Comparison of ENCODE assay signal across 9 cellular contexts in the genomic region with DNA sequence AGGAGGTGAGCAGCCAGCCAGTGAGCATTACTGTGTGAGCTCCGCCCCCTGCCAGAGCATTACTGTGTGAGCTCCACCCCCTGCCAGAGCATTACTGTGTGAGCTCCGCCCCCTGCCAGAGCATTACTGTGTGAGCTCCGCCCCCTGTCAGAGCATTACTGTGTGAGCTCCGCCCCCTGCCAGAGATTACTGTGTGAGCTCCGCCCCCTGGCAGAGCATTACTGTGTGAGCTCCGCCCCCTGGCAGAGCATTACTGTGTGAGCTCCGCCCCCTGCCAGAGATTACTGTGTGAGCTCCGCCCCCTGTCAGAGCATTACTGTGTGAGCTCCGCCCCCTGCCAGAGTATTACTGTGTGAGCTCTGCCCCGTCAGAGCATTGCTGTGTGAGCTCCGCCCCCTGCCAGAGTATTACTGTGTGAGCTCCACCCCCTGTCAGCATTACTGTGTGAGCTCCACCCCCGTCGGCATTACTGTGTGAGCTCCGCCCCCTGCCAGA. TPM values are rescaled to one million over a fixed set of nuclear protein-coding genes. Genes with fewer than 3 reads are reported as not detected.
DNase-seq lines count a peak whose midpoint lies in the region; ATAC-seq and TF ChIP-seq lines count a peak whose summit lies in the region.
"Not testable (repeated sequence)": the region's sequence is repeated elsewhere in the genome, so short reads cannot be mapped to it uniquely, and the experiment has no call there.
"Had no signal": no experiment of that assay in that cellular context is flagged by ENCODE, and none has a peak within 500 bp of the region (broad histone marks: within the 10 kb centered on the region; RNA-seq: fewer than 3 reads in every experiment).

No MANE protein-coding gene starts in this region.

- CTCF ChIA-PET in WTC11 (lab: Charles Lee) = interaction anchor here (1.2 to 1.4 kb wide), 3 partner anchors 61 to 207 kb away, joined by 3 to 5 read pairs (median 4); no protein-coding TSS in a partner anchor
- CTCF ChIA-PET in activated CD4-positive, alpha-beta memory T cell treated with anti-CD3 and anti-CD28 coated beads for 36 hours (lab: Charles Lee) = interaction anchor here (0.7 kb wide), 1 partner anchor 58 kb away, joined by 3 read pairs; no protein-coding TSS in a partner anchor

- intact Hi-C loops in activated CD4-positive, alpha-beta memory T cell treated with anti-CD3 and anti-CD28 coated beads for 36 hours (cut with micrococcal nuclease); natural killer cell (cut with micrococcal nuclease): not testable (repeated sequence)
- intact Hi-C loops in activated T-helper 1 cell treated with anti-CD3 and anti-CD28 coated beads, Interleukin-12 subunit alpha, Interleukin-12 subunit beta, Interleukin-2, Interleukin-4 antibody, amounts not matched to agents 30 ng/mL and 10 ng/mL and 1 ng/mL, durations not matched to agents 14 hours and 24 hours and 36 hours (cut with micrococcal nuclease) = loop anchor here (10.0 kb wide), 1 partner anchor 518 kb away; no protein-coding TSS in a partner anchor

- H3K27ac Mint-ChIP-seq in WTC11; activated CD4-positive, alpha-beta memory T cell treated with anti-CD3 and anti-CD28 coated beads for 36 hours; stimulated activated naive CD8-positive, alpha-beta T cell treated with anti-CD3 and anti-CD28 coated beads, Interleukin-15, amount 100 ng/mL, for 72 hours: not testable (repeated sequence)
- peak overlapping the region; percentile 45 for H3K27ac Mint-ChIP-seq in activated T-helper 1 cell treated with anti-CD3 and anti-CD28 coated beads, Interleukin-12 subunit alpha, Interleukin-12 subunit beta, Interleukin-2, Interleukin-4 antibody, amounts not matched to agents 30 ng/mL and 10 ng/mL and 1 ng/mL, durations not matched to agents 14 hours and 24 hours and 36 hours
- H3K27ac Mint-ChIP-seq in activated naive CD4-positive, alpha-beta T cell treated with anti-CD3 and anti-CD28 coated beads, Interleukin-2, amount 50 U/mL, for 72 hours = peak overlapping the region; percentile 40 to 72
- peak overlapping the region; percentile 41 to 72 for H3K27ac Mint-ChIP-seq in natural killer cell

- H3K4me3 Mint-ChIP-seq in WTC11; activated CD4-positive, alpha-beta memory T cell treated with anti-CD3 and anti-CD28 coated beads for 36 hours; activated T-helper 1 cell treated with anti-CD3 and anti-CD28 coated beads, Interleukin-12 subunit alpha, Interleukin-12 subunit beta, Interleukin-2, Interleukin-4 antibody, amounts not matched to agents 30 ng/mL and 10 ng/mL and 1 ng/mL, durations not matched to agents 14 hours and 24 hours and 36 hours; natural killer cell; stimulated activated naive CD8-positive, alpha-beta T cell treated with anti-CD3 and anti-CD28 coated beads, Interleukin-15, amount 100 ng/mL, for 72 hours: not testable (repeated sequence)

- H3K9me3 Mint-ChIP-seq in WTC11 = peaks cover 13% of the 10 kb centered on the region
- not testable (repeated sequence) for H3K9me3 Mint-ChIP-seq in activated CD4-positive, alpha-beta memory T cell treated with anti-CD3 and anti-CD28 coated beads for 36 hours; activated T-helper 1 cell treated with anti-CD3 and anti-CD28 coated beads, Interleukin-12 subunit alpha, Interleukin-12 subunit beta, Interleukin-2, Interleukin-4 antibody, amounts not matched to agents 30 ng/mL and 10 ng/mL and 1 ng/mL, durations not matched to agents 14 hours and 24 hours and 36 hours; activated naive CD4-positive, alpha-beta T cell treated with anti-CD3 and anti-CD28 coated beads, Interleukin-2, amount 50 U/mL, for 72 hours; natural killer cell; stimulated activated naive CD8-positive, alpha-beta T cell treated with anti-CD3 and anti-CD28 coated beads, Interleukin-15, amount 100 ng/mL, for 72 hours

- POLR2A ChIA-PET in WTC11 (lab: Charles Lee); activated CD4-positive, alpha-beta memory T cell treated with anti-CD3 and anti-CD28 coated beads for 36 hours (lab: Charles Lee): not testable (repeated sequence)

- not testable (repeated sequence) for H3K27me3 Mint-ChIP-seq in WTC11 (ENCODE audit: low read depth); activated CD4-positive, alpha-beta memory T cell treated with anti-CD3 and anti-CD28 coated beads for 36 hours; activated T-helper 1 cell treated with anti-CD3 and anti-CD28 coated beads, Interleukin-12 subunit alpha, Interleukin-12 subunit beta, Interleukin-2, Interleukin-4 antibody, amounts not matched to agents 30 ng/mL and 10 ng/mL and 1 ng/mL, durations not matched to agents 14 hours and 24 hours and 36 hours (ENCODE audit: insufficient read depth); natural killer cell (ENCODE audit: low read depth in 2 of 2); stimulated activated naive CD8-positive, alpha-beta T cell treated with anti-CD3 and anti-CD28 coated beads, Interleukin-15, amount 100 ng/mL, for 72 hours

- H3K36me3 Mint-ChIP-seq in WTC11 (peaks cover 56% of the 10 kb centered on the region), natural killer cell (peaks cover 38% of the 10 kb centered on the region)
- H3K36me3 Mint-ChIP-seq in activated CD4-positive, alpha-beta memory T cell treated with anti-CD3 and anti-CD28 coated beads for 36 hours = peaks cover 25% of the 10 kb centered on the region
- H3K36me3 Mint-ChIP-seq in activated T-helper 1 cell treated with anti-CD3 and anti-CD28 coated beads, Interleukin-12 subunit alpha, Interleukin-12 subunit beta, Interleukin-2, Interleukin-4 antibody, amounts not matched to agents 30 ng/mL and 10 ng/mL and 1 ng/mL, durations not matched to agents 14 hours and 24 hours and 36 hours (ENCODE audit: low read depth) = peaks cover 56% of the 10 kb centered on the region
- peaks cover 32 to 46% of the 10 kb centered on the region in 2 donors for H3K36me3 Mint-ChIP-seq in activated naive CD4-positive, alpha-beta T cell treated with anti-CD3 and anti-CD28 coated beads, Interleukin-2, amount 50 U/mL, for 72 hours

- not testable (repeated sequence) for TF ChIP-seq CTCF in WTC11 (IDR thresholded peaks at IDR 0.05); natural killer cell (IDR thresholded peaks at IDR 0.05)

- peak; percentile 39; the same call in 1 of the 2 replicates for ATAC-seq in WTC11
- ATAC-seq in activated naive CD4-positive, alpha-beta T cell treated with anti-CD3 and anti-CD28 coated beads, Interleukin-2, amount 50 U/mL, for 72 hours = peak in 1 of 2 donors; percentile 6
- not testable (repeated sequence) for ATAC-seq in natural killer cell; stimulated activated naive CD8-positive, alpha-beta T cell treated with anti-CD3 and anti-CD28 coated beads, Interleukin-15, amount 100 ng/mL, for 72 hours

- peak; percentile 43 for DNase-seq in WTC11 (ENCODE audit: low spot score)
- peak; percentile 57 for DNase-seq in activated CD4-positive, alpha-beta memory T cell treated with anti-CD3 and anti-CD28 coated beads for 36 hours
- not testable (repeated sequence) for DNase-seq in activated T-helper 1 cell treated with anti-CD3 and anti-CD28 coated beads, Interleukin-12 subunit alpha, Interleukin-12 subunit beta, Interleukin-2, Interleukin-4 antibody, amounts not matched to agents 30 ng/mL and 10 ng/mL and 1 ng/mL, durations not matched to agents 14 hours and 24 hours and 36 hours (ENCODE audit: low spot score); activated naive CD4-positive, alpha-beta T cell treated with anti-CD3 and anti-CD28 coated beads, Interleukin-2, amount 50 U/mL, for 72 hours (ENCODE audit: low spot score in 2 of 2); natural killer cell
- peak; percentile 30 for DNase-seq in stimulated activated CD4-positive, alpha-beta T cell treated with anti-CD3 and anti-CD28 coated beads, Interleukin-15, amount 100 ng/mL, for 24 hours
- peak; percentile 31 to 48 for DNase-seq in stimulated activated naive CD8-positive, alpha-beta T cell treated with anti-CD3 and anti-CD28 coated beads, Interleukin-15, amount 100 ng/mL, for 72 hours

- not testable (repeated sequence) for H3K4me1 Mint-ChIP-seq in WTC11; activated CD4-positive, alpha-beta memory T cell treated with anti-CD3 and anti-CD28 coated beads for 36 hours (ENCODE audit: low read depth)
- peaks cover 18% of the 10 kb centered on the region for H3K4me1 Mint-ChIP-seq in activated T-helper 1 cell treated with anti-CD3 and anti-CD28 coated beads, Interleukin-12 subunit alpha, Interleukin-12 subunit beta, Interleukin-2, Interleukin-4 antibody, amounts not matched to agents 30 ng/mL and 10 ng/mL and 1 ng/mL, durations not matched to agents 14 hours and 24 hours and 36 hours (ENCODE audit: low read depth)
- peaks cover 10 to 18% of the 10 kb centered on the region in 2 donors for H3K4me1 Mint-ChIP-seq in natural killer cell
- H3K4me1 Mint-ChIP-seq in stimulated activated naive CD8-positive, alpha-beta T cell treated with anti-CD3 and anti-CD28 coated beads, Interleukin-15, amount 100 ng/mL, for 72 hours = peaks cover 35% of the 10 kb centered on the region

RNA-seq across cellular contexts. Expression of a gene that starts 34.0 kb away (rescaled TPM):
- total RNA-seq in WTC11 (2021) = 0.34 to 0.77 TPM (median 0.57 TPM) in 3 replicates
- under 1 TPM; 0.73 to 0.78 TPM for total RNA-seq in activated CD4-positive, alpha-beta memory T cell treated with anti-CD3 and anti-CD28 coated beads for 36 hours
- total RNA-seq in activated T-helper 1 cell treated with anti-CD3 and anti-CD28 coated beads, Interleukin-12 subunit alpha, Interleukin-12 subunit beta, Interleukin-2, Interleukin-4 antibody, amounts not matched to agents 30 ng/mL and 10 ng/mL and 1 ng/mL, durations not matched to agents 14 hours and 24 hours and 36 hours = 5.0 and 6.6 TPM in 2 replicates
- total RNA-seq in activated naive CD4-positive, alpha-beta T cell treated with anti-CD3 and anti-CD28 coated beads, Interleukin-2, amount 50 U/mL, for 72 hours = 1 to 10 TPM; 2.2 to 3.6 TPM
- total RNA-seq in natural killer cell = 10 to 100 TPM in 1 of 3 donors, 1 to 10 TPM in 2; 4.1 to 11.4 (median 5.9) TPM
- total RNA-seq: GM23338, RPMI7951 had no signal
